Comparison of ENCODE assay signal across 27 cellular contexts in genomic region chr15:77468896-77469295, GRCh38.
"Had no signal": no experiment of that assay in that cellular context is flagged by ENCODE, and none has a peak within 500 bp of the region (broad histone marks: within the 10 kb centered on the region; RNA-seq: fewer than 3 reads in every experiment).

No MANE protein-coding gene starts in this region.

- H3K27ac ChIP-seq: colonic mucosa, esophagus squamous epithelium, lower lobe of right lung, neutrophil, parathyroid adenoma, right atrium auricular region, sigmoid colon, thoracic aorta, transverse colon, upper lobe of right lung, uterus had no signal

- H3K79me2 ChIP-seq: parathyroid adenoma had no signal

- H3K9me3 Mint-ChIP-seq: dendritic cell treated with granulocyte-macrophage colony-stimulating factor and Interleukin-4, amounts not matched to agents 40 ng/mL and 50 ng/mL, for 4 days; memory B cell; mesothelial cell of epicardium; naive B cell; natural killer cell treated with Interleukin-12 subunit alpha and Interleukin-12 subunit beta and Interleukin-15 and Interleukin-18, amount 100 ng/mL, for 72 hours; stimulated activated naive B cell treated with anti-CD40 and anti-IgM and Interleukin-4, amounts not matched to agents 10 μg/mL and 1 μg/mL and 100 μg/mL, for 72 hours; stimulated activated naive CD8-positive, alpha-beta T cell treated with anti-CD3 and anti-CD28 coated beads, Interleukin-15, Interleukin-2, amounts not matched to agents 100 ng/mL and 50 ng/mL, for 24 hours had no signal

- H3K9ac ChIP-seq: parathyroid adenoma had no signal

- H3K4me3 ChIP-seq: colonic mucosa, esophagus squamous epithelium, lower lobe of right lung, mucosa of descending colon, right atrium auricular region, sigmoid colon, thoracic aorta, transverse colon, upper lobe of right lung, uterus had no signal

- H3K4me3 Mint-ChIP-seq: dendritic cell treated with granulocyte-macrophage colony-stimulating factor and Interleukin-4, amounts not matched to agents 40 ng/mL and 50 ng/mL, for 4 days; memory B cell; mesothelial cell of epicardium; naive B cell; natural killer cell treated with Interleukin-12 subunit alpha and Interleukin-12 subunit beta and Interleukin-15 and Interleukin-18, amount 100 ng/mL, for 72 hours; neural crest cell; stimulated activated naive B cell treated with anti-CD40 and anti-IgM and Interleukin-4, amounts not matched to agents 10 μg/mL and 1 μg/mL and 100 μg/mL, for 72 hours; stimulated activated naive CD8-positive, alpha-beta T cell treated with anti-CD3 and anti-CD28 coated beads, Interleukin-15, Interleukin-2, amounts not matched to agents 100 ng/mL and 50 ng/mL, for 24 hours had no signal

- H3K27me3 ChIP-seq: colonic mucosa, esophagus squamous epithelium, neutrophil, right atrium auricular region, sigmoid colon, transverse colon, upper lobe of right lung, uterus had no signal

- H2AFZ ChIP-seq: parathyroid adenoma had no signal

- H3K27ac Mint-ChIP-seq: dendritic cell treated with granulocyte-macrophage colony-stimulating factor and Interleukin-4, amounts not matched to agents 40 ng/mL and 50 ng/mL, for 4 days; memory B cell; mesothelial cell of epicardium; natural killer cell treated with Interleukin-12 subunit alpha and Interleukin-12 subunit beta and Interleukin-15 and Interleukin-18, amount 100 ng/mL, for 72 hours; stimulated activated naive B cell treated with anti-CD40 and anti-IgM and Interleukin-4, amounts not matched to agents 10 μg/mL and 1 μg/mL and 100 μg/mL, for 72 hours; stimulated activated naive CD8-positive, alpha-beta T cell treated with anti-CD3 and anti-CD28 coated beads, Interleukin-15, Interleukin-2, amounts not matched to agents 100 ng/mL and 50 ng/mL, for 24 hours had no signal

- FAIRE-seq: keratinocyte had no signal

- H3K4me1 Mint-ChIP-seq: mesothelial cell of epicardium, naive B cell had no signal

- H3K9me3 ChIP-seq: colonic mucosa, esophagus squamous epithelium, lower lobe of right lung, mucosa of descending colon, neutrophil, right atrium auricular region, sigmoid colon, thoracic aorta, transverse colon, upper lobe of right lung, uterus had no signal

- H3K27me3 Mint-ChIP-seq: dendritic cell treated with granulocyte-macrophage colony-stimulating factor and Interleukin-4, amounts not matched to agents 40 ng/mL and 50 ng/mL, for 4 days; memory B cell; naive B cell; natural killer cell treated with Interleukin-12 subunit alpha and Interleukin-12 subunit beta and Interleukin-15 and Interleukin-18, amount 100 ng/mL, for 72 hours; progenitor cell of endocrine pancreas; stimulated activated naive B cell treated with anti-CD40 and anti-IgM and Interleukin-4, amounts not matched to agents 10 μg/mL and 1 μg/mL and 100 μg/mL, for 72 hours; stimulated activated naive CD8-positive, alpha-beta T cell treated with anti-CD3 and anti-CD28 coated beads, Interleukin-15, Interleukin-2, amounts not matched to agents 100 ng/mL and 50 ng/mL, for 24 hours had no signal

- H3K4me1 ChIP-seq: colonic mucosa, esophagus squamous epithelium, parathyroid adenoma, sigmoid colon, upper lobe of right lung, uterus had no signal

- DNase-seq: colonic mucosa; effector CD8-positive, alpha-beta T cell; erythroblast; esophagus squamous epithelium; foreskin melanocyte; hypothalamus; left ventricle myocardium superior; lower lobe of right lung; mucosa of descending colon; naive B cell; sigmoid colon; stimulated activated naive B cell treated with anti-CD40 and anti-IgM and Interleukin-4, amounts not matched to agents 10 μg/mL and 1 μg/mL and 100 μg/mL, for 72 hours; transverse colon; upper lobe of right lung; uterus had no signal

- H3K36me3 ChIP-seq: colonic mucosa, uterus had no signal
